22 cellular contexts compared by ENCODE assay signal in the genomic region with DNA sequence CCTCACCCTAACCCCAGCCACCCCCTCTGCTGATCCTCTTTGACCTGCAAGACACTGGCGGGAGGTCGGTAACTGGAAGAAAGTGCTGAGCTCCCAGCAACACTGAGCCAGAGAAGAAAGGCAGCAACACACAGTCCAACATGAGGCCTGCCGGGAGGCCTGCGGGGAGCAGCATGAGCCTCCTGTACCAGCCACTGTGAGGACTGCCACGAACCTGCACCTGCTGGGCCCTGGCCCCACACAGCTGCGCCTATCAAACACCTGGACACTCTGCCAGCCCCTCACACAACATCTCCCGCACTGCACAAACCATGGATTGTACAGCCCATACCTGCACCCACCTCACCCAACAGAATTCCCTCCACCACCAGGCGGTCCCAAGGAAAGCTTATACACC. TPM values are rescaled to one million over a fixed set of nuclear protein-coding genes. Genes with fewer than 3 reads are reported as not detected.
DNase-seq lines count a peak whose midpoint lies in the region; ATAC-seq, FAIRE-seq and TF ChIP-seq lines count a peak whose summit lies in the region.
"Had no signal": no experiment of that assay in that cellular context is flagged by ENCODE, and none has a peak within 500 bp of the region (broad histone marks: within the 10 kb centered on the region; RNA-seq: fewer than 3 reads in every experiment).

No MANE protein-coding gene starts in this region.

- H2AFZ ChIP-seq in IMR-90 (replicated peaks; ENCODE audit: low read length, poor library complexity) (no peak overlapping the region), H1 (ENCODE audit: low read length) (0 out of 2 replicates have a peak overlapping the region, but pooled peaks have one; percentile 38)

- H3K18ac ChIP-seq in IMR-90 (ENCODE audit: low read depth, low read length) (no peak overlapping the region), H1 (ENCODE audit: extremely low read depth, low read length) (no peak overlapping the region)

- no TSS peak for BruUV-seq in IMR-90 (replicated peaks; lab: Mats Ljungman, UMichigan)

- peak overlapping the region in 1 of 2 experiments; percentile 65; a peak in 3 of 6 replicates for H3K27ac ChIP-seq in A549
- H3K27ac ChIP-seq in IMR-90 (ENCODE audit: insufficient read depth, low read length): no peak overlapping the region
- H3K27ac ChIP-seq in H1 (ENCODE audit: low read depth, low read length): no peak overlapping the region
- peak overlapping the region; percentile 51 for H3K27ac ChIP-seq in skeletal muscle tissue (ENCODE audit: low read depth, low read length)
- H3K27ac ChIP-seq: C4-2B had no signal

- TF ChIP-seq POLR2A in A549 (IDR thresholded peaks at IDR 0.05; ENCODE audit: low read length) (no peak), IMR-90 (IDR thresholded peaks at IDR 0.05; ENCODE audit: low read depth, low read length) (no peak), H1 (IDR thresholded peaks at IDR 0.05; ENCODE audit: control extremely low read depth in 1 of 2, low read depth in 2 of 2, low read length in 2 of 2) (no peak)

- H3K14ac ChIP-seq in IMR-90 (replicated peaks; ENCODE audit: low read depth, low read length): no peak overlapping the region
- no peak overlapping the region for H3K14ac ChIP-seq in H1 (ENCODE audit: insufficient read length)

- H4K8ac ChIP-seq in IMR-90 (ENCODE audit: low read depth in 2 of 2, low read length in 2 of 2) (no peak overlapping the region), H1 (ENCODE audit: extremely low read depth, insufficient read depth, low read length) (peak overlapping the region; percentile 62)

- ATAC-seq in A549 (peak in 1 of 2 experiments; percentile 7; a peak in 1 of 6 replicates), IMR-90 (ENCODE audit: low read depth) (no peak), HG03354 (IDR thresholded peaks at IDR 0.05; ENCODE audit: poor library complexity, severe bottlenecking, unreplicated experiment) (no peak)
- ATAC-seq: CD8-positive, alpha-beta T cell had no signal

- H2BK5ac ChIP-seq in IMR-90 (ENCODE audit: low read depth, low read length, poor library complexity, severe bottlenecking) (no peak overlapping the region), H1 (ENCODE audit: low read depth, low read length) (no peak overlapping the region)

- POLR2A ChIA-PET in A549 (lab: Yijun Ruan, JAX) (no interaction called here), IMR-90 (lab: Charles Lee; ENCODE audit: unreplicated experiment) (no interaction called here), H1 (lab: Charles Lee; ENCODE audit: partially characterized antibody) (interaction anchor here (1.5 to 2.2 kb wide), 3 partner anchors 32 to 86 kb away, joined by 3 to 7 read pairs (median 6); a partner anchor contains a TSS)

- H3K56ac ChIP-seq in IMR-90 (ENCODE audit: extremely low read depth, insufficient read depth, low read length): no peak overlapping the region
- H3K56ac ChIP-seq in H1 (replicated peaks; ENCODE audit: insufficient read length, low read depth, low read length): no peak overlapping the region

- TF ChIP-seq CTCF in A549 (IDR thresholded peaks at IDR 0.05): no peak
- no peak for TF ChIP-seq CTCF in IMR-90 (conservative IDR thresholded peaks at IDR 0.05; ENCODE audit: low read depth, low read length)
- no peak for TF ChIP-seq CTCF in H1 (IDR thresholded peaks at IDR 0.05; ENCODE audit: control extremely low read depth in 1 of 3, insufficient read depth in 1 of 3, low read depth in 1 of 3, low read length in 3 of 3)

- H3K23ac ChIP-seq in IMR-90 (ENCODE audit: low read depth, low read length) (no peak overlapping the region), H1 (ENCODE audit: insufficient read length) (no peak overlapping the region)

- H2BK20ac ChIP-seq in IMR-90 (ENCODE audit: low read depth, low read length) (no peak overlapping the region), H1 (ENCODE audit: low read length) (no peak overlapping the region)

- TF ChIP-seq RAD21 in A549 (conservative IDR thresholded peaks at IDR 0.05 in 1 of 2, IDR thresholded peaks at IDR 0.05 in 1 of 2) (no peak), IMR-90 (IDR thresholded peaks at IDR 0.05; ENCODE audit: low read length) (no peak), H1 (IDR thresholded peaks at IDR 0.05 in 1 of 2, conservative IDR thresholded peaks at IDR 0.05 in 1 of 2; ENCODE audit: low read depth in 2 of 2, low read length in 2 of 2) (no peak)

- H3K23me2 ChIP-seq in H1 (ENCODE audit: low read depth, low read length): 0 out of 2 replicates have a peak, but pooled peaks cover 2% of the 10 kb centered on the region

- no peaks in the 10 kb centered on the region for H3K9me3 ChIP-seq in A549
- no peaks in the 10 kb centered on the region for H3K9me3 ChIP-seq in IMR-90 (ENCODE audit: control insufficient read depth, insufficient read depth, low read length)
- H3K9me3 ChIP-seq in H1 (ENCODE audit: insufficient read depth in 2 of 2, low read depth in 1 of 2, low read length in 1 of 2): no peaks in the 10 kb centered on the region
- no peaks in the 10 kb centered on the region for H3K9me3 ChIP-seq in skeletal muscle tissue (ENCODE audit: control insufficient read depth in 3 of 3, low read length in 3 of 3)
- H3K9me3 ChIP-seq: BE2C, HAP-1 had no signal

- H3K9ac ChIP-seq in IMR-90 (ENCODE audit: low read depth, low read length) (no peak overlapping the region), H1 (replicated peaks in 1 of 4; ENCODE audit: extremely low read depth in 1 of 4, low read depth in 3 of 4, low read length in 3 of 4) (no peak overlapping the region), skeletal muscle tissue (ENCODE audit: low read depth in 1 of 3, low read length in 3 of 3) (no peak overlapping the region)

- H3K4me2 ChIP-seq in A549: no peak overlapping the region
- H3K4me2 ChIP-seq in IMR-90 (ENCODE audit: low read depth, low read length): no peak overlapping the region
- no peak overlapping the region for H3K4me2 ChIP-seq in H1 (ENCODE audit: insufficient read depth in 1 of 2, low read depth in 2 of 2, low read length in 2 of 2)

- H3K4ac ChIP-seq in IMR-90 (ENCODE audit: low read depth, low read length): no peak overlapping the region
- H3K4ac ChIP-seq in H1 (replicated peaks; ENCODE audit: insufficient read length, low read depth, low read length): no peak overlapping the region

- TF ChIP-seq EP300 in A549 (IDR thresholded peaks at IDR 0.05) (no peak), H1 (IDR thresholded peaks at IDR 0.05; ENCODE audit: borderline replicate concordance in 1 of 2, low read depth in 2 of 2, low read length in 2 of 2) (no peak)

- H3K4me3 ChIP-seq in A549 (no peak overlapping the region), IMR-90 (ENCODE audit: insufficient read depth, low read depth, low read length) (no peak overlapping the region), H1 (ENCODE audit: extremely low read depth in 1 of 4, insufficient read depth in 2 of 4, low read depth in 3 of 4, low read length in 4 of 4) (no peak overlapping the region), skeletal muscle tissue (ENCODE audit: low read length in 3 of 3) (no peak overlapping the region)
- H3K4me3 ChIP-seq: HAP-1 had no signal

- H2BK120ac ChIP-seq in IMR-90 (ENCODE audit: low read depth, low read length) (no peak overlapping the region), H1 (replicated peaks; ENCODE audit: low read depth, low read length) (no peak overlapping the region)

- H3K36me3 ChIP-seq in IMR-90 (ENCODE audit: control insufficient read depth, insufficient read depth, low read length): no peaks in the 10 kb centered on the region
- no peaks in the 10 kb centered on the region for H3K36me3 ChIP-seq in H1 (ENCODE audit: control insufficient read depth in 2 of 4, insufficient read depth in 4 of 4, low read length in 3 of 4)
- no peaks in the 10 kb centered on the region for H3K36me3 ChIP-seq in skeletal muscle tissue (ENCODE audit: control insufficient read depth in 3 of 3, insufficient read depth in 3 of 3, low read length in 3 of 3)
- H3K36me3 ChIP-seq: BE2C, HAP-1 had no signal

- WGBS in A549 (ENCODE audit: missing lambda C conversion rate): 92% methylated on average over 8 of the region's 8 CpGs
- WGBS in IMR-90 (ENCODE audit: extremely low coverage in 2 of 2, insufficient read length in 1 of 2), 2 experiments: 91% methylated on average over 4 of the region's 8 CpGs; no CpG with 5 or more reads in 1 of the 2 experiments
- WGBS in H1 (ENCODE audit: extremely low coverage in 1 of 2, insufficient coverage in 1 of 2, insufficient read length in 1 of 2, insufficient replicate concordance in 2 of 2, low coverage in 1 of 2, low lambda C conversion rate in 2 of 2, missing lambda C conversion rate in 1 of 2), 2 experiments: 91% methylated on average over 8 of the region's 8 CpGs; no CpG with 5 or more reads in 1 of the 2 experiments

- CTCF ChIA-PET in A549 (lab: Yijun Ruan, JAX) (interaction anchor here (1.5 to 8.2 kb wide), 5 partner anchors 17 to 162 kb away, joined by 4 to 155 read pairs (median 9); a partner anchor contains a TSS), IMR-90 (lab: Yijun Ruan, JAX) (no interaction called here), H1 (lab: Charles Lee; ENCODE audit: partially characterized antibody) (interaction anchor here (0.8 to 2.9 kb wide), 9 partner anchors 9 to 208 kb away, joined by 3 to 16 read pairs (median 4); no protein-coding TSS in a partner anchor)

- H3K4me1 ChIP-seq in A549 (peaks cover 20% of the 10 kb centered on the region; the same call in 2 of the 3 replicates), IMR-90 (ENCODE audit: control insufficient read depth, insufficient read depth, low read length) (peaks cover 12% of the 10 kb centered on the region), H1 (replicated peaks in 1 of 4; ENCODE audit: control insufficient read depth in 3 of 4, insufficient read depth in 4 of 4, low read length in 3 of 4) (peaks cover 0 to 12% (median under 1%) of the 10 kb centered on the region in 4 experiments; a peak in 3 of 7 replicates), skeletal muscle tissue (ENCODE audit: control insufficient read depth in 3 of 3, insufficient read depth in 3 of 3, low read length in 3 of 3) (peaks cover 9 to 21% (median 12%) of the 10 kb centered on the region in 3 donors)
- H3K4me1 ChIP-seq: HAP-1 had no signal

- no peaks in the 10 kb centered on the region for H3K79me2 ChIP-seq in H1 (ENCODE audit: control insufficient read depth in 1 of 2, insufficient read depth in 2 of 2, low read length in 2 of 2)

- dilution Hi-C loops in IMR-90 (cut with HindIII; ENCODE audit: low sequenced_read_pairs, unreplicated experiment): no loop called here

- no peak overlapping the region for H2AK9ac ChIP-seq in IMR-90 (replicated peaks; ENCODE audit: low read depth, low read length, poor library complexity)

- H4K5ac ChIP-seq in IMR-90 (ENCODE audit: low read depth, low read length) (no peak overlapping the region), H1 (ENCODE audit: insufficient read length, low read depth, low read length) (no peak overlapping the region)

- FAIRE-seq in A549 (lab: Jason Lieb, UNC): no peak
- FAIRE-seq in H1 (lab: Jason Lieb, UNC): no peak
- FAIRE-seq: A204.1, D721Med, G401.6, GM12892 had no signal

- in situ Hi-C loops in IMR-90 (cut with MboI; ENCODE audit: low sequenced_read_pairs): no loop called here
- in situ Hi-C loops in KBM-7 (cut with MboI; ENCODE audit: low pct_unique_long_range_greater_than_20kb, low sequenced_read_pairs): loop anchor here (10.0 kb wide), 1 partner anchor 74 kb away; no protein-coding TSS in a partner anchor

- H3K79me1 ChIP-seq in IMR-90 (ENCODE audit: low read depth in 1 of 2, low read length in 2 of 2) (no peaks in the 10 kb centered on the region), H1 (ENCODE audit: low read depth, low read length) (no peaks in the 10 kb centered on the region)

- peak overlapping the region; percentile 5; the same call in 1 of the 2 replicates for H2BK12ac ChIP-seq in H1 (ENCODE audit: low read depth, low read length)

- intact Hi-C loops in IMR-90 (cut with micrococcal nuclease): no loop called here

- DNase-seq in A549 (ENCODE audit: low read depth in 1 of 2, low spot score in 1 of 2) (no peak), IMR-90 (no peak), H1 (ENCODE audit: low read depth in 1 of 2, low spot score in 2 of 2) (no peak), KBM-7 (no peak), SIG-M5 (lab: John Stamatoyannopoulos, UW) (no peak)
- DNase-seq: BE2C; CD8-positive, alpha-beta T cell; COR-L47; DMS153; DMS79 treated with DMSO at 0.1 percent for 48 hours; EL; GOT3; HFFc6 had no signal

- H3K9me1 ChIP-seq in IMR-90 (ENCODE audit: insufficient read depth, low read length): peaks cover 5% of the 10 kb centered on the region; the same call in 1 of the 2 replicates

- no peaks in the 10 kb centered on the region for H4K20me1 ChIP-seq in IMR-90 (ENCODE audit: insufficient read depth, low read length)
- H4K20me1 ChIP-seq in H1 (replicated peaks in 1 of 2; ENCODE audit: control insufficient read depth in 1 of 2, insufficient read depth in 2 of 2, low read length in 2 of 2): no peaks in the 10 kb centered on the region

- no peak overlapping the region for H2AK5ac ChIP-seq in IMR-90 (ENCODE audit: low read depth, low read length)
- no peak overlapping the region; the same call in 1 of the 2 replicates for H2AK5ac ChIP-seq in H1 (ENCODE audit: low read depth, low read length)

- H3K27me3 ChIP-seq in IMR-90 (ENCODE audit: control insufficient read depth, insufficient read depth, low read length): no peaks in the 10 kb centered on the region
- H3K27me3 ChIP-seq in H1 (replicated peaks in 1 of 4; ENCODE audit: control insufficient read depth in 3 of 4, extremely low read depth in 1 of 4, insufficient read depth in 3 of 4, low read length in 3 of 4): no peaks in the 10 kb centered on the region; a peak in 1 of 7 replicates
- no peaks in the 10 kb centered on the region for H3K27me3 ChIP-seq in skeletal muscle tissue (ENCODE audit: control insufficient read depth in 3 of 3, insufficient read depth in 3 of 3, low read length in 3 of 3)
- H3K27me3 ChIP-seq: BE2C had no signal

- no peak overlapping the region for H2BK15ac ChIP-seq in IMR-90 (ENCODE audit: low read depth, low read length)
- H2BK15ac ChIP-seq in H1 (ENCODE audit: low read length): no peak overlapping the region

- H4K91ac ChIP-seq in IMR-90 (ENCODE audit: insufficient read depth, low read depth, low read length): 0 out of 2 replicates have a peak overlapping the region, but pooled peaks have one; percentile 62
- peak overlapping the region; percentile 61 for H4K91ac ChIP-seq in H1 (replicated peaks; ENCODE audit: insufficient read length, low read length)

RNA-seq across cellular contexts. Expression of a gene that starts 18.3 kb away (rescaled TPM):
- polyA plus RNA-seq in A549 (2011; rRNA removed): 0.09 and 0.19 TPM in 2 replicates
- polyA plus RNA-seq in A549 (2012; cell fraction: cytosol; rRNA removed): 0.07 and 0.14 TPM in 2 replicates
- 1.2 and 1.9 TPM in 2 replicates for polyA plus RNA-seq in A549 (2012; cell fraction: nucleus; rRNA removed)
- polyA plus RNA-seq in A549 (2017; fragmentation: RNase III; extraction: RNeasy Plus Mini Kit Qiagen cat#74134 plus additional on column Dnase treatment): 0.67 to 1.6 TPM (median 0.93 TPM) in 3 replicates
- 0.45 and 0.54 TPM in 2 replicates for polyA minus RNA-seq in A549 (2011; rRNA and poly(A)+ RNA removed)
- total RNA-seq in IMR-90 (2012; rRNA removed): under 0.01 and 0.18 TPM in 2 replicates
- 0.17 and 0.19 TPM in 2 replicates for polyA plus RNA-seq in IMR-90 (2012; rRNA removed)
- polyA plus RNA-seq in IMR-90 (2012; cell fraction: cytosol; rRNA removed): 0.11 and 0.24 TPM in 2 replicates
- polyA plus RNA-seq in IMR-90 (2012; cell fraction: nucleus; rRNA removed; ENCODE audit: low replicate concordance): 1.5 and 2.4 TPM in 2 replicates
- total RNA-seq in H1 (2021; fragmentation: NEBNext Ultra II Directional; extraction: Animal tissue kit (Norgen Biotek cat#: 25700)): 0.23 and 0.28 TPM in 2 replicates
- polyA plus RNA-seq in H1 (2011; rRNA removed): 0.16 and 0.20 TPM in 2 replicates
- polyA plus RNA-seq in H1 (2011; cell fraction: cytosol; rRNA removed): 0.09 TPM
- polyA plus RNA-seq in H1 (2011; cell fraction: nucleus; rRNA removed): 0.43 TPM
- polyA plus RNA-seq in H1 (2012, experiment 1 of 2): 0.03 to 0.39 TPM (median 0.32 TPM) in 3 of 4 replicates, not detected in the other
- polyA plus RNA-seq in H1 (2012, experiment 2 of 2): 0.17 TPM
- polyA plus RNA-seq in H1 (2013, experiment 1 of 2): 0.12 TPM
- 0.11 TPM for polyA plus RNA-seq in H1 (2013, experiment 2 of 2)
- polyA minus RNA-seq in H1 (2011; rRNA and poly(A)+ RNA removed): 0.06 and 0.10 TPM in 2 replicates
- not detected for polyA minus RNA-seq in H1 (2011; cell fraction: cytosol; rRNA and poly(A)+ RNA removed)
- not detected for polyA minus RNA-seq in H1 (2011; cell fraction: nucleus; rRNA and poly(A)+ RNA removed)
- 45.9 TPM for total RNA-seq in skeletal muscle tissue
- polyA plus RNA-seq: IgD-negative memory B cell had no signal

RNA-seq across cellular contexts. Expression of a gene that starts 31.4 kb away (rescaled TPM):
- 2.9 and 3.2 TPM in 2 replicates for polyA plus RNA-seq in A549 (2011; rRNA removed)
- polyA plus RNA-seq in A549 (2012; cell fraction: cytosol; rRNA removed): 10.5 and 13.8 TPM in 2 replicates
- 24.0 and 29.6 TPM in 2 replicates for polyA plus RNA-seq in A549 (2012; cell fraction: nucleus; rRNA removed)
- 17.4 to 24.1 TPM (median 22.0 TPM) in 3 replicates for polyA plus RNA-seq in A549 (2017; fragmentation: RNase III; extraction: RNeasy Plus Mini Kit Qiagen cat#74134 plus additional on column Dnase treatment)
- polyA minus RNA-seq in A549 (2011; rRNA and poly(A)+ RNA removed): 3.4 and 5.7 TPM in 2 replicates
- total RNA-seq in IMR-90 (2012; rRNA removed): 15.0 and 15.2 TPM in 2 replicates
- polyA plus RNA-seq in IMR-90 (2012; rRNA removed): 14.8 and 15.5 TPM in 2 replicates
- polyA plus RNA-seq in IMR-90 (2012; cell fraction: cytosol; rRNA removed): 10.1 and 22.7 TPM in 2 replicates
- polyA plus RNA-seq in IMR-90 (2012; cell fraction: nucleus; rRNA removed; ENCODE audit: low replicate concordance): 3.4 and 9.5 TPM in 2 replicates
- 4.5 TPM in 2 replicates for total RNA-seq in H1 (2021; fragmentation: NEBNext Ultra II Directional; extraction: Animal tissue kit (Norgen Biotek cat#: 25700))
- 6.7 and 8.0 TPM in 2 replicates for polyA plus RNA-seq in H1 (2011; rRNA removed)
- polyA plus RNA-seq in H1 (2011; cell fraction: cytosol; rRNA removed): 6.0 TPM
- 4.2 TPM for polyA plus RNA-seq in H1 (2011; cell fraction: nucleus; rRNA removed)
- polyA plus RNA-seq in H1 (2012, experiment 1 of 2): 2.0 to 4.1 TPM (median 3.4 TPM) in 4 replicates
- polyA plus RNA-seq in H1 (2012, experiment 2 of 2): 3.3 TPM
- 3.5 TPM for polyA plus RNA-seq in H1 (2013, experiment 1 of 2)
- polyA plus RNA-seq in H1 (2013, experiment 2 of 2): 3.5 TPM
- 2.7 and 5.4 TPM in 2 replicates for polyA minus RNA-seq in H1 (2011; rRNA and poly(A)+ RNA removed)
- polyA minus RNA-seq in H1 (2011; cell fraction: cytosol; rRNA and poly(A)+ RNA removed): 3.7 TPM
- 5.7 TPM for polyA minus RNA-seq in H1 (2011; cell fraction: nucleus; rRNA and poly(A)+ RNA removed)
- 9.9 TPM for total RNA-seq in skeletal muscle tissue
- polyA plus RNA-seq: IgD-negative memory B cell had no signal

Comparison
In these comparisons a context has a peak if more than half of its experiments do, and no peak if none do; other contexts are left out.
1. RNA of a gene that starts 18.3 kb away (total RNA-seq): 45.9 TPM in skeletal muscle tissue (single experiment); 0.23 to 0.28 TPM in H1 and under 0.01 to 0.18 TPM in IMR-90; every median in the first group is over 10 times any median in the second.